ENCODE assay signal across 26 cellular contexts in genomic region chr12:112617191-112617505, GRCh38.
DNase-seq lines count a peak whose midpoint lies in the region; ATAC-seq lines count a peak whose summit lies in the region.
"Had no signal": no experiment of that assay in that cellular context is flagged by ENCODE, and none has a peak within 500 bp of the region (broad histone marks: within the 10 kb centered on the region; RNA-seq: fewer than 3 reads in every experiment).

No MANE protein-coding gene starts in this region.

- H3K36me3 ChIP-seq in iPS-15b (ENCODE audit: control insufficient read depth, insufficient read depth, low read length) = no peaks in the 10 kb centered on the region
- H3K36me3 ChIP-seq: brain microvascular endothelial cell, Peyer's patch, prostate gland had no signal

- H3K27me3 ChIP-seq in iPS-15b (ENCODE audit: control insufficient read depth, insufficient read depth, low read length) = peaks cover 5% of the 10 kb centered on the region
- H3K27me3 ChIP-seq: brain microvascular endothelial cell, Peyer's patch had no signal

- H3K9me3 ChIP-seq in iPS-15b (ENCODE audit: control insufficient read depth, insufficient read depth, low read length) = no peaks in the 10 kb centered on the region
- H3K9me3 ChIP-seq: Peyer's patch, prostate gland had no signal

- H3K9ac ChIP-seq in iPS-15b (ENCODE audit: low read depth, low read length) = no peak overlapping the region
- H3K9ac ChIP-seq: GM23248 had no signal

- no peak for DNase-seq in stimulated activated naive CD8-positive, alpha-beta T cell treated with anti-CD3 and anti-CD28 coated beads, Interleukin-15, amount 100 ng/mL, for 72 hours
- no peak for DNase-seq in stimulated activated naive CD8-positive, alpha-beta T cell treated with anti-CD3 and anti-CD28 coated beads, Interleukin-15, Interleukin-2, amounts not matched to agents 100 U/mL and 50 U/mL, for 24 hours
- DNase-seq in H4 (ENCODE audit: low spot score) (no peak), left colon (no peak)
- DNase-seq in stimulated activated CD4-positive, alpha-beta T cell treated with anti-CD3 and anti-CD28 coated beads, Interleukin-2, amount 100 ng/mL, for 48 hours = no peak
- DNase-seq: activated CD4-positive, alpha-beta T cell treated with anti-CD3 and anti-CD28 coated beads for 4 hours; amniotic stem cell; brain microvascular endothelial cell; CD8-positive, alpha-beta memory T cell; GM23248; hippocampal formation; NCI-H1417 treated with DMSO at 0.1 percent for 48 hours; NCI-H2081 treated with DMSO at 0.1 percent for 48 hours; occipital lobe; Peyer's patch; SHP77 treated with DMSO at 0.1 percent for 48 hours; stimulated activated CD4-positive, alpha-beta T cell treated with anti-CD3 and anti-CD28 coated beads, Interleukin-12 subunit alpha, Interleukin-12 subunit beta, amount 100 ng/mL, for 4 hours; stimulated activated CD4-positive, alpha-beta T cell treated with anti-CD3 and anti-CD28 coated beads, Interleukin-4, amount 100 ng/mL, for 1 hour; trophoblast cell had no signal

- intact Hi-C loops in left colon (cut with DNase I, micrococcal nuclease) = no loop called here

- H3K27me3 Mint-ChIP-seq in stimulated activated naive CD8-positive, alpha-beta T cell treated with anti-CD3 and anti-CD28 coated beads, Interleukin-15, amount 100 ng/mL, for 72 hours = peaks cover 24% of the 10 kb centered on the region
- H3K27me3 Mint-ChIP-seq in activated T-helper 17 cell treated with anti-CD3 and anti-CD28 coated beads, Interleukin-2, amount 50 U/mL, for 72 hours = peaks cover 8% of the 10 kb centered on the region

- peak overlapping the region; percentile 30 for H3K4me3 ChIP-seq in iPS-15b (ENCODE audit: low read depth, low read length)
- H3K4me3 ChIP-seq: GM23248, Peyer's patch, prostate gland had no signal

- H3K36me3 Mint-ChIP-seq in activated T-helper 17 cell treated with anti-CD3 and anti-CD28 coated beads, Interleukin-2, amount 50 U/mL, for 72 hours (ENCODE audit: low read depth) = no peaks in the 10 kb centered on the region
- H3K36me3 Mint-ChIP-seq: activated naive CD4-positive, alpha-beta T cell treated with anti-CD3 and anti-CD28 coated beads, Interleukin-2, amount 50 U/mL, for 24 hours had no signal

- H3K4me1 Mint-ChIP-seq in stimulated activated naive CD8-positive, alpha-beta T cell treated with anti-CD3 and anti-CD28 coated beads, Interleukin-15, amount 100 ng/mL, for 72 hours = peaks cover 5% of the 10 kb centered on the region
- H3K4me1 Mint-ChIP-seq in activated T-helper 17 cell treated with anti-CD3 and anti-CD28 coated beads, Interleukin-2, amount 50 U/mL, for 72 hours = peaks cover 16% of the 10 kb centered on the region
- H3K4me1 Mint-ChIP-seq: activated naive CD4-positive, alpha-beta T cell treated with anti-CD3 and anti-CD28 coated beads, Interleukin-2, amount 50 U/mL, for 24 hours had no signal

- peaks cover 0 to 6% of the 10 kb centered on the region in 2 donors for H3K9me3 Mint-ChIP-seq in stimulated activated naive CD8-positive, alpha-beta T cell treated with anti-CD3 and anti-CD28 coated beads, Interleukin-15, amount 100 ng/mL, for 72 hours
- H3K9me3 Mint-ChIP-seq in activated T-helper 17 cell treated with anti-CD3 and anti-CD28 coated beads, Interleukin-2, amount 50 U/mL, for 72 hours = no peaks in the 10 kb centered on the region
- H3K9me3 Mint-ChIP-seq: activated naive CD4-positive, alpha-beta T cell treated with anti-CD3 and anti-CD28 coated beads, Interleukin-2, amount 50 U/mL, for 24 hours; activated T-helper 2 cell treated with anti-CD3 and anti-CD28 coated beads, Interferon-gamma antibody, Interleukin-2, Interleukin-4, amounts not matched to agents 10 μg/mL and 5 μg/mL and 100 μg/mL, durations not matched to agents 14 hours and 24 hours and 36 hours had no signal

- ATAC-seq in stimulated activated naive CD8-positive, alpha-beta T cell treated with anti-CD3 and anti-CD28 coated beads, Interleukin-15, amount 100 ng/mL, for 72 hours = no peak
- ATAC-seq in stimulated activated naive CD8-positive, alpha-beta T cell treated with anti-CD3 and anti-CD28 coated beads, Interleukin-15, Interleukin-2, amounts not matched to agents 100 U/mL and 50 U/mL, for 24 hours = no peak
- ATAC-seq in activated T-helper 17 cell treated with anti-CD3 and anti-CD28 coated beads, Interleukin-2, amount 50 U/mL, for 72 hours (replicated peaks) = no peak
- ATAC-seq in left colon (no peak), HG02678 (IDR thresholded peaks at IDR 0.05; ENCODE audit: unreplicated experiment) (no peak)
- ATAC-seq: sciatic nerve had no signal

- H3K27ac Mint-ChIP-seq in stimulated activated naive CD8-positive, alpha-beta T cell treated with anti-CD3 and anti-CD28 coated beads, Interleukin-15, amount 100 ng/mL, for 72 hours = peak overlapping the region; percentile 54 to 89
- no peak overlapping the region for H3K27ac Mint-ChIP-seq in activated T-helper 17 cell treated with anti-CD3 and anti-CD28 coated beads, Interleukin-2, amount 50 U/mL, for 72 hours
- H3K27ac Mint-ChIP-seq: activated naive CD4-positive, alpha-beta T cell treated with anti-CD3 and anti-CD28 coated beads, Interleukin-2, amount 50 U/mL, for 24 hours; activated T-helper 2 cell treated with anti-CD3 and anti-CD28 coated beads, Interferon-gamma antibody, Interleukin-2, Interleukin-4, amounts not matched to agents 10 μg/mL and 5 μg/mL and 100 μg/mL, durations not matched to agents 14 hours and 24 hours and 36 hours had no signal

- peaks cover 21% of the 10 kb centered on the region for H3K4me1 ChIP-seq in iPS-15b (ENCODE audit: control insufficient read depth, insufficient read depth, low read length)
- H3K4me1 ChIP-seq: Peyer's patch, prostate gland had no signal

- no peak overlapping the region for H3K4me3 Mint-ChIP-seq in stimulated activated naive CD8-positive, alpha-beta T cell treated with anti-CD3 and anti-CD28 coated beads, Interleukin-15, amount 100 ng/mL, for 72 hours
- H3K4me3 Mint-ChIP-seq in activated T-helper 17 cell treated with anti-CD3 and anti-CD28 coated beads, Interleukin-2, amount 50 U/mL, for 72 hours = peak overlapping the region; percentile 35
- H3K4me3 Mint-ChIP-seq: activated naive CD4-positive, alpha-beta T cell treated with anti-CD3 and anti-CD28 coated beads, Interleukin-2, amount 50 U/mL, for 24 hours had no signal
